1 cellular context compared by ENCODE assay signal in genomic region chr19:38676023-38676877, GRCh38.
TF ChIP-seq lines count a peak whose summit lies in the region.

No MANE protein-coding gene starts in this region.

TF ChIP-seq in K562, 482 proteins besides CTCF, POLR2A, EP300 and RAD21 (continued from another document and continues in another):
- TF ChIP-seq ETS1 (conservative IDR thresholded peaks at IDR 0.05; ENCODE audit: control insufficient read depth, low read depth, low read length) (peak; percentile 65; the same call in 1 of the 2 replicates), PCBP1 (IDR thresholded peaks at IDR 0.05; ENCODE audit: low read depth, low read length, poor library complexity, severe bottlenecking) (no peak), NR2C1 (IDR thresholded peaks at IDR 0.05) (no peak), NR2C1 (tag; IDR thresholded peaks at IDR 0.05) (peak; percentile 41; the same call in 1 of the 2 replicates), CBX8 (IDR thresholded peaks at IDR 0.05; ENCODE audit: borderline replicate concordance, extremely low read depth, low read depth, low read length, poor library complexity, severe bottlenecking) (no peak), ZNF717 (CRISPR knock-in tag; IDR thresholded peaks at IDR 0.05) (no peak), ZNF507 (tag; conservative IDR thresholded peaks at IDR 0.05) (no peak), SOX6 (IDR thresholded peaks at IDR 0.05) (peak; percentile 96), CSDE1 (IDR thresholded peaks at IDR 0.05) (no peak; a peak in 1 of 4 replicates), ZBTB26 (CRISPR knock-in tag; IDR thresholded peaks at IDR 0.05) (no peak), PYGO2 (tag; IDR thresholded peaks at IDR 0.05) (peak; percentile 2; the same call in 1 of the 2 replicates), SMAD4 (CRISPR knock-in tag; conservative IDR thresholded peaks at IDR 0.05) (peak; percentile 98), NR2C2 (CRISPR knock-in tag; IDR thresholded peaks at IDR 0.05) (no peak; the same call in 1 of the 2 replicates), NR2C2 (tag; IDR thresholded peaks at IDR 0.05) (peak; percentile 17; the same call in 1 of the 2 replicates), TEAD4 (IDR thresholded peaks at IDR 0.05; ENCODE audit: low read length) (peak; percentile 97), TEAD4 (CRISPR knock-in tag; IDR thresholded peaks at IDR 0.05; ENCODE audit: borderline replicate concordance) (no peak), ZNF609 (CRISPR knock-in tag; IDR thresholded peaks at IDR 0.05; ENCODE audit: borderline replicate concordance) (no peak), GTF2E2 (tag; IDR thresholded peaks at IDR 0.05) (no peak), HDAC6 (IDR thresholded peaks at IDR 0.05; ENCODE audit: low read depth, low read length) (no peak), EZH2 (IDR thresholded peaks at IDR 0.05; ENCODE audit: borderline replicate concordance, low read depth, low read length) (no peak; the same call in 1 of the 2 replicates), MBD2 (IDR thresholded peaks at IDR 0.05; ENCODE audit: borderline replicate concordance, low read depth) (peak; percentile 88), CEBPZ (IDR thresholded peaks at IDR 0.05; ENCODE audit: borderline replicate concordance, low read depth, low read length) (no peak), ZNF12 (CRISPR knock-in tag; IDR thresholded peaks at IDR 0.05) (no peak), LEF1 (IDR thresholded peaks at IDR 0.05) (peak; percentile 96), CCAR2 (IDR thresholded peaks at IDR 0.05; ENCODE audit: low read depth, low read length) (no peak), KLF6 (CRISPR knock-in tag; IDR thresholded peaks at IDR 0.05; ENCODE audit: borderline replicate concordance) (peak; percentile 33; the same call in 1 of the 2 replicates), VEZF1 (CRISPR knock-in tag; IDR thresholded peaks at IDR 0.05) (peak; percentile 58), TCF15 (CRISPR knock-in tag; IDR thresholded peaks at IDR 0.05) (no peak), ZNF3 (CRISPR knock-in tag; IDR thresholded peaks at IDR 0.05) (no peak), TGIF2 (CRISPR knock-in tag; IDR thresholded peaks at IDR 0.05) (no peak), FOXP4 (CRISPR knock-in tag; IDR thresholded peaks at IDR 0.05; ENCODE audit: borderline replicate concordance) (peak; percentile 92), MTA3 (IDR thresholded peaks at IDR 0.05; ENCODE audit: borderline replicate concordance) (peak; percentile 96), JUN (IDR thresholded peaks at IDR 0.05; ENCODE audit: borderline replicate concordance, low read depth, low read length) (peak; percentile 86), JUN (CRISPR knock-in tag; IDR thresholded peaks at IDR 0.05; ENCODE audit: borderline replicate concordance) (no peak), SIN3A (IDR thresholded peaks at IDR 0.05; ENCODE audit: borderline replicate concordance in 2 of 2, control insufficient read depth in 1 of 2, low read depth in 2 of 2, low read length in 2 of 2) (peak in 1 of 2 experiments; percentile 79; a peak in 1 of 4 replicates), GATAD2B (IDR thresholded peaks at IDR 0.05; ENCODE audit: borderline replicate concordance) (no peak; the same call in 1 of the 2 replicates), MBD1 (CRISPR knock-in tag; IDR thresholded peaks at IDR 0.05) (no peak), MLX (CRISPR knock-in tag; conservative IDR thresholded peaks at IDR 0.05) (no peak), ILF3 (IDR thresholded peaks at IDR 0.05; ENCODE audit: borderline replicate concordance) (no peak), MAFK (IDR thresholded peaks at IDR 0.05; ENCODE audit: low read length) (peak; percentile 43), E4F1 (CRISPR knock-in tag; IDR thresholded peaks at IDR 0.05; ENCODE audit: borderline replicate concordance) (no peak), HDAC8 (tag; IDR thresholded peaks at IDR 0.05) (0 out of 2 replicates have a peak, but pooled peaks have one; percentile 18), TAF7 (tag; IDR thresholded peaks at IDR 0.05) (0 out of 2 replicates have a peak, but pooled peaks have one; percentile 23)
